In the genomic region with DNA sequence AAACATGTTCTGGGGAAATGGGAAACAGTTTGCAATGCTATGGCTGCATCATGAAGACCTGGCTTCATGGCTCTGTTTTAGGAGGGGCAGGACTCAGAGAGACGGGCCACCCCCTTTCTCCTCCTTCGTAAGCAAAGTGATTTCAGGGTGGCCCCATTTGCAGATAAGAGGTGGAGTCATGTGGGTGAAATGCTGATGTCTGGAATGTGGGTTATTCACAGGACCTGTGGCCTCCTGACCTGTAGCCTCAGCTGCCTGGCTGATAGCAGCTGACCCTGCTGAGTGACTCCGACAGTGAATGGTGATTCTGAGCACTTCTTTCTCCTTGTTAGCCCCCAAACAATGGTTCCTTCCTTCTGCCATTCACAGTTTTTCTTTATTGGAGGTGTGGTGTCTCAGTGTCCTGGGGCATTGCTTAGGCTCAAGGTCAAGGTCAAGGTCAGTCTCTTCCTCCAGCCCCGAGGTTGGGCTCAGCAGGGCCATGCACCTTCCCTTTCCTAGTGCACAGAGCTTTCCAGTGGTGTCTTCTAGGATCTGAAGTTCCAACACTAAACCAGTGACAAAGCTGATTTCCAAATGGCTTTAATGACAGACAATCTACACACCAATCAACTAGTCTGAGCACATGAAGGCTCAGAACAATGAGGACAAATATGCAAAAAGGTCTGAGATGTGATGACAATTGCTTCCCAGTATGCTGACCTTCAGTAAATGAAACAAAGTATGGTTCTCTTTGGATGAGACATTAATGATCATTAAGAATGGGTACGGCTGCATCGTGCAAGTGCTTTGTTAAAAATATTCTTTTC, we compare ENCODE assay signal across 13 cellular contexts. TPM values are rescaled to one million over a fixed set of nuclear protein-coding genes. Genes with fewer than 3 reads are reported as not detected.
DNase-seq lines count a peak whose midpoint lies in the region; ATAC-seq, FAIRE-seq and TF ChIP-seq lines count a peak whose summit lies in the region.
"Had no signal": no experiment of that assay in that cellular context is flagged by ENCODE, and none has a peak within 500 bp of the region (broad histone marks: within the 10 kb centered on the region; RNA-seq: fewer than 3 reads in every experiment).

No MANE protein-coding gene starts in this region.

- no peaks in the 10 kb centered on the region for H3K9me3 ChIP-seq in small intestine (ENCODE audit: control insufficient read depth, low read depth)

- FAIRE-seq in small intestine (lab: Jason Lieb, UNC): no peak

- no peaks in the 10 kb centered on the region for H3K36me3 ChIP-seq in small intestine (ENCODE audit: control insufficient read depth in 2 of 2, insufficient read depth in 2 of 2, low read length in 2 of 2)
- H3K36me3 ChIP-seq: left ventricle myocardium inferior had no signal

- H3K4me3 ChIP-seq in small intestine (ENCODE audit: low read depth in 1 of 2, low read length in 2 of 2): no peak overlapping the region
- H3K4me3 ChIP-seq: left ventricle myocardium inferior had no signal

- peak overlapping the region; percentile 10 for H3K4me3 Mint-ChIP-seq in activated T-cell treated with anti-CD3 and anti-CD28 coated beads, Interleukin-2, amount 50 U/mL, for 24 hours
- H3K4me3 Mint-ChIP-seq: brain had no signal

- no peaks in the 10 kb centered on the region for H3K4me1 ChIP-seq in small intestine (ENCODE audit: control insufficient read depth in 2 of 2, insufficient read depth in 1 of 2, low read depth in 1 of 2, low read length in 1 of 2)
- H3K4me1 ChIP-seq: left ventricle myocardium inferior had no signal

- peak overlapping the region in 1 of 2 donors; percentile 29 for H3K27ac ChIP-seq in small intestine (ENCODE audit: low read depth in 1 of 2, low read length in 1 of 2)
- H3K27ac ChIP-seq: left ventricle myocardium inferior had no signal

- H3K27ac Mint-ChIP-seq in activated T-cell treated with anti-CD3 and anti-CD28 coated beads, Interleukin-2, amount 50 U/mL, for 24 hours: peak overlapping the region; percentile 92
- H3K27ac Mint-ChIP-seq in activated naive CD4-positive, alpha-beta T cell treated with anti-CD3 and anti-CD28 coated beads, Interleukin-2, amount 50 U/mL, for 72 hours: peak overlapping the region; percentile 79 to 82

- H3K27me3 Mint-ChIP-seq in activated T-cell treated with anti-CD3 and anti-CD28 coated beads, Interleukin-2, amount 50 U/mL, for 24 hours: peaks cover 37% of the 10 kb centered on the region

- H3K36me3 Mint-ChIP-seq in activated T-cell treated with anti-CD3 and anti-CD28 coated beads, Interleukin-2, amount 50 U/mL, for 24 hours (ENCODE audit: low read depth): peaks cover 28% of the 10 kb centered on the region
- peaks cover 60 to 70% of the 10 kb centered on the region in 2 donors for H3K36me3 Mint-ChIP-seq in activated naive CD4-positive, alpha-beta T cell treated with anti-CD3 and anti-CD28 coated beads, Interleukin-2, amount 50 U/mL, for 72 hours
- H3K36me3 Mint-ChIP-seq: brain had no signal

- no peak for DNase-seq in activated T-cell treated with anti-CD3 and anti-CD28 coated beads, Interleukin-2, amount 50 U/mL, for 24 hours
- no peak for DNase-seq in activated T-cell treated with anti-CD3 and anti-CD28 coated beads, Interleukin-2, amount 50 U/mL, for 48 hours
- DNase-seq in activated naive CD4-positive, alpha-beta T cell treated with anti-CD3 and anti-CD28 coated beads, Interleukin-2, amount 50 U/mL, for 72 hours (ENCODE audit: low spot score in 2 of 2): no peak
- DNase-seq in small intestine (peak; percentile 12), globus pallidus (ENCODE audit: low spot score) (no peak), NCI-H1694 treated with DMSO at 0.1 percent for 48 hours (lab: John Stamatoyannopoulos, UW) (no peak), GM13977 (ENCODE audit: low spot score) (no peak)
- DNase-seq: activated CD4-positive, CD25-positive, alpha-beta regulatory T cell treated with anti-CD3 and anti-CD28 coated beads, Interleukin-2, amount 50 U/mL, for 72 hours; left ventricle myocardium inferior; NCI-H748 treated with DMSO at 0.1 percent for 48 hours; substantia nigra had no signal

- H3K27me3 ChIP-seq in small intestine (ENCODE audit: control insufficient read depth in 2 of 2, insufficient read depth in 2 of 2, low read length in 2 of 2): peaks cover 0 to 2% of the 10 kb centered on the region in 2 donors

- in situ Hi-C loops in GM13977 (cut with MboI; ENCODE audit: low pct_unique_long_range_greater_than_20kb, low sequenced_read_pairs, unreplicated experiment): no loop called here

- peaks cover 54% of the 10 kb centered on the region for H3K9me3 Mint-ChIP-seq in activated T-cell treated with anti-CD3 and anti-CD28 coated beads, Interleukin-2, amount 50 U/mL, for 24 hours
- H3K9me3 Mint-ChIP-seq in activated naive CD4-positive, alpha-beta T cell treated with anti-CD3 and anti-CD28 coated beads, Interleukin-2, amount 50 U/mL, for 72 hours: peaks cover 40 to 51% of the 10 kb centered on the region in 2 donors

- 63 to 74% (median 66%) methylated on average over 6 of the region's 6 CpGs for WGBS in small intestine, 3 donors

- no peak for TF ChIP-seq CTCF in GM13977 (IDR thresholded peaks at IDR 0.05; ENCODE audit: extremely low read depth, insufficient read depth, missing control alignments)

- H3K4me1 Mint-ChIP-seq in activated T-cell treated with anti-CD3 and anti-CD28 coated beads, Interleukin-2, amount 50 U/mL, for 24 hours (ENCODE audit: low read depth): peaks cover 30% of the 10 kb centered on the region
- H3K4me1 Mint-ChIP-seq: brain had no signal

- peak; percentile 11 for ATAC-seq in HG03342 (IDR thresholded peaks at IDR 0.05; ENCODE audit: unreplicated experiment)
- ATAC-seq in activated naive CD4-positive, alpha-beta T cell treated with anti-CD3 and anti-CD28 coated beads, Interleukin-2, amount 50 U/mL, for 72 hours: peak in 1 of 2 donors; percentile 1

RNA-seq across cellular contexts. Expression of a gene that starts 49.6 kb away (rescaled TPM):
- 100 to 1,000 TPM; 160 to 162 TPM for total RNA-seq in activated naive CD4-positive, alpha-beta T cell treated with anti-CD3 and anti-CD28 coated beads, Interleukin-2, amount 50 U/mL, for 72 hours
- 10 to 100 TPM; 40.3 to 68.0 (median 57.7) TPM for polyA plus RNA-seq in small intestine
